Comparison of ENCODE assay signal across 8 cellular contexts in the genomic region with DNA sequence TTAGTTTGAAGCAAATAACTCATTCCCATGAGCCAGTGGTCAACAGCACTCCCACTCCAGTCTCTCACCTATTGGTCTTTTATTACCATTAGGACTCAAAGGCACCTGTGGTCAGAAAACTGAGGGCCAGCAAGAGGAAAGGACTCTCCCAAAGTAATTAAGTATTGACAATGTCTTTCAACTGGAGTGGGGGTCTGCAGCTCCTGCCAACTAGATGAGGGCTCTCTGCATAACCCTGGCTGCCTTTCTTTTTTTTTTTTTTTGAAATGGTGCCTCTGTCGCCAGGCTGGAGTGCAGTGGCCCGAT. TPM values are rescaled to one million over a fixed set of nuclear protein-coding genes. Genes with fewer than 3 reads are reported as not detected.
DNase-seq lines count a peak whose midpoint lies in the region; ATAC-seq and TF ChIP-seq lines count a peak whose summit lies in the region.

No MANE protein-coding gene starts in this region.

- H3K4me1 ChIP-seq in neuronal stem cell (ENCODE audit: control insufficient read depth in 2 of 2, insufficient read depth in 1 of 2, low read depth in 1 of 2, low read length in 2 of 2), result peaks cover 5 to 22% of the 10 kb centered on the region in 2 donors
- H3K4me1 ChIP-seq in aorta (ENCODE audit: control insufficient read depth in 1 of 2, insufficient read depth in 2 of 2, low read length in 2 of 2), result peaks cover 0 to 5% of the 10 kb centered on the region in 2 donors

- H3K36me3 Mint-ChIP-seq in CD4-positive, alpha-beta T cell (ENCODE audit: low read depth), result peaks cover 31% of the 10 kb centered on the region

- POLR2A ChIA-PET in CD4-positive, alpha-beta T cell (lab: Charles Lee), result no interaction called here

- no CpG with 5 or more reads among the region's 2 CpGs for WGBS in neuronal stem cell (ENCODE audit: extremely low coverage in 2 of 2, insufficient read length in 2 of 2, insufficient replicate concordance in 1 of 2), 2 donors
- 100% methylated on average over 2 of the region's 2 CpGs for WGBS in aorta, 2 donors

- CTCF ChIA-PET in CD4-positive, alpha-beta T cell (lab: Charles Lee), result no interaction called here

- peak overlapping the region; percentile 92 for H3K27ac Mint-ChIP-seq in CD4-positive, alpha-beta T cell

- no peak overlapping the region for H3K23ac ChIP-seq in neuronal stem cell (ENCODE audit: low read depth, low read length, poor library complexity)

- no peaks in the 10 kb centered on the region for H3K9me3 ChIP-seq in CD4-positive, alpha-beta T cell (ENCODE audit: control insufficient read depth, low read length)
- H3K9me3 ChIP-seq in MG63, result no peaks in the 10 kb centered on the region
- H3K9me3 ChIP-seq in neuronal stem cell (replicated peaks in 1 of 2; ENCODE audit: control insufficient read depth in 2 of 2, insufficient read depth in 1 of 2, low read depth in 1 of 2, low read length in 2 of 2), result no peaks in the 10 kb centered on the region
- no peaks in the 10 kb centered on the region for H3K9me3 ChIP-seq in aorta (ENCODE audit: control insufficient read depth, low read length)

- H3K9me3 Mint-ChIP-seq in CD4-positive, alpha-beta T cell, result peaks cover 2% of the 10 kb centered on the region

- H2BK12ac ChIP-seq in neuronal stem cell (ENCODE audit: low read length), result no peak overlapping the region

- no peak overlapping the region for H3K18ac ChIP-seq in neuronal stem cell (ENCODE audit: low read length)

- no peak overlapping the region for H4K8ac ChIP-seq in neuronal stem cell (ENCODE audit: low read depth, low read length)

- H4K91ac ChIP-seq in neuronal stem cell (ENCODE audit: low read depth, low read length, poor library complexity), result no peak overlapping the region

- no peak overlapping the region for H3K4ac ChIP-seq in neuronal stem cell (ENCODE audit: low read length)

- DNase-seq in CD4-positive, alpha-beta T cell, result no peak
- DNase-seq in MG63 (no peak), neuronal stem cell (ENCODE audit: low spot score) (no peak), kidney tubule cell (ENCODE audit: low spot score) (no peak), aorta (no peak), HT-29 (ENCODE audit: low spot score) (no peak)

- no peak overlapping the region for H2AK5ac ChIP-seq in neuronal stem cell (ENCODE audit: low read depth, low read length)

- no peak overlapping the region for H2BK5ac ChIP-seq in neuronal stem cell (ENCODE audit: low read length)

- H3K14ac ChIP-seq in neuronal stem cell (ENCODE audit: low read length), result no peak overlapping the region

- H3K9ac ChIP-seq in neuronal stem cell (ENCODE audit: low read depth, low read length, poor library complexity), result no peak overlapping the region

- H2BK120ac ChIP-seq in neuronal stem cell (ENCODE audit: low read depth, low read length), result no peak overlapping the region

- no peak for ATAC-seq in CD4-positive, alpha-beta T cell (ENCODE audit: poor library complexity)
- no peak for ATAC-seq in aorta (ENCODE audit: low FRiP score)
- ATAC-seq in HG03354 (IDR thresholded peaks at IDR 0.05; ENCODE audit: poor library complexity, severe bottlenecking, unreplicated experiment), result no peak

- no peak overlapping the region for H2BK15ac ChIP-seq in neuronal stem cell (ENCODE audit: low read length)

- peaks cover 44% of the 10 kb centered on the region for H3K4me1 Mint-ChIP-seq in CD4-positive, alpha-beta T cell (ENCODE audit: low read depth)

- TF ChIP-seq CTCF in CD4-positive, alpha-beta T cell (IDR thresholded peaks at IDR 0.05), result no peak

- H3K79me1 ChIP-seq in neuronal stem cell (ENCODE audit: low read depth, low read length), result peaks cover 12% of the 10 kb centered on the region

- no peaks in the 10 kb centered on the region for H3K27me3 ChIP-seq in CD4-positive, alpha-beta T cell (ENCODE audit: control insufficient read depth, insufficient read depth, low read length)
- no peaks in the 10 kb centered on the region for H3K27me3 ChIP-seq in MG63
- no peaks in the 10 kb centered on the region for H3K27me3 ChIP-seq in neuronal stem cell (ENCODE audit: control insufficient read depth in 3 of 3, insufficient read depth in 3 of 3, low read depth in 1 of 3, low read length in 3 of 3)
- H3K27me3 ChIP-seq in aorta (ENCODE audit: control insufficient read depth in 1 of 2, insufficient read depth in 2 of 2, low read length in 1 of 2), result no peaks in the 10 kb centered on the region

- H3K4me2 ChIP-seq in neuronal stem cell (ENCODE audit: insufficient read depth, low read length, poor library complexity, severe bottlenecking), result no peak overlapping the region

- H3K4me3 Mint-ChIP-seq in CD4-positive, alpha-beta T cell, result peak overlapping the region; percentile 99

- intact Hi-C loops in CD4-positive, alpha-beta T cell (cut with DNase I, micrococcal nuclease), result loop anchor here in 1 of 2 experiments (2.0 to 10.0 kb wide), 4 partner anchors 622 to 1684 kb away; partner anchors contain the start of genes MRRF, RAB14, RBM18 and STOM
- intact Hi-C loops in aorta (cut with DNase I), result no loop called here

- peaks cover 4% of the 10 kb centered on the region; the same call in 1 of the 2 replicates for H3K36me3 ChIP-seq in MG63
- peaks cover 0 to 20% of the 10 kb centered on the region in 2 donors for H3K36me3 ChIP-seq in neuronal stem cell (replicated peaks in 1 of 2; ENCODE audit: control insufficient read depth in 2 of 2, insufficient read depth in 2 of 2, low read length in 2 of 2)
- no peaks in the 10 kb centered on the region for H3K36me3 ChIP-seq in aorta (ENCODE audit: control insufficient read depth in 1 of 2, insufficient read depth in 2 of 2, low read length in 1 of 2)

- H2AFZ ChIP-seq in neuronal stem cell (ENCODE audit: low read length), result peak overlapping the region; percentile 88

- H3K4me3 ChIP-seq in MG63 (peak overlapping the region; percentile 84), neuronal stem cell (ENCODE audit: low read length in 2 of 2) (peak overlapping the region in 1 of 2 donors; percentile 8), aorta (ENCODE audit: low read length in 2 of 2) (no peak overlapping the region)

- H3K27me3 Mint-ChIP-seq in CD4-positive, alpha-beta T cell, result no peaks in the 10 kb centered on the region

- H3K27ac ChIP-seq in CD4-positive, alpha-beta T cell (ENCODE audit: low read depth, low read length), result no peak overlapping the region
- H3K27ac ChIP-seq in cingulate gyrus (ENCODE audit: low read depth, low read length) (peak overlapping the region; percentile 56), neuronal stem cell (replicated peaks; ENCODE audit: low read length) (no peak overlapping the region), aorta (ENCODE audit: low read depth in 1 of 2, low read length in 2 of 2) (peak overlapping the region in 1 of 2 donors; percentile 13)

RNA-seq across cellular contexts. Expression of gene CDK5RAP2, which starts 0.6 kb away (rescaled TPM):
- 10 to 100 TPM; 55.0 to 56.0 TPM for total RNA-seq in CD4-positive, alpha-beta T cell
- total RNA-seq in MG63 (2014; rRNA removed; shearing (Covaris generic); ENCODE audit: low replicate concordance), result 30.4 and 53.2 TPM in 2 replicates
- 34.3 TPM for polyA plus RNA-seq in neuronal stem cell (2013, experiment 1 of 2)
- 34.0 TPM for polyA plus RNA-seq in neuronal stem cell (2013, experiment 2 of 2)
- total RNA-seq in aorta, result 10 to 100 TPM; 54.9 to 77.7 TPM
- polyA plus RNA-seq in aorta, result 100 to 1,000 TPM in 1 of 2 donors, 10 to 100 TPM in 1; 37.1 to 106 TPM
- total RNA-seq in HT-29 (2014; rRNA removed; shearing (Covaris generic)), result 22.2 and 29.5 TPM in 2 replicates
